ENCODE assay signal across 14 cellular contexts in the genomic region with DNA sequence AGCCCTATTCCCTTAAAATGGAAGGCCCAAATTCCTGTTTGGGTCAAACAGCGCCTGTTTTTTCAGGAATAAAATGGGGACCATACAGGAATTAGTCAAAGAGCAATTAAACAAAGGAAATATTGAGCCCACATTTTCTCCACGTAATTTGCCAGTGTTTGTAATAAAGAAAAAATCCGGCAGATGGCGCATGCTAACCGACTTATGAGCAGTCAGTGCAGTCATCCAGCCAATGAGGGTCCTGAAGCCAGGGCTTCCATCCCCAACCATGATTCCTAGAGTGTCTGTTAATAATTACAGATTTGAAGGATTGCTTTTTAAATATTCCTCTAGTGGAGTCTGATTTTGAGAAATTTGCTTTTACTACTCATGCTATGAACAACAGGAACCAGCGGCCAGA.
A peak's percentile ranks its signal among the peaks of the same experiment; 100 is the strongest.
DNase-seq lines count a peak whose midpoint lies in the region; ATAC-seq and TF ChIP-seq lines count a peak whose summit lies in the region.
"Had no signal": no experiment of that assay in that cellular context is flagged by ENCODE, and none has a peak within 500 bp of the region (broad histone marks: within the 10 kb centered on the region; RNA-seq: fewer than 3 reads in every experiment).

No MANE protein-coding gene starts in this region.

- no peaks in the 10 kb centered on the region for H3K27me3 ChIP-seq in NT2/D1 (ENCODE audit: insufficient read depth, insufficient read length)
- H3K27me3 ChIP-seq: dorsolateral prefrontal cortex had no signal

- peak; percentile 51 for TF ChIP-seq CTCF in AG10803 (conservative IDR thresholded peaks at IDR 0.05; ENCODE audit: low read length)
- TF ChIP-seq CTCF in foreskin fibroblast (IDR thresholded peaks at IDR 0.05; ENCODE audit: low read depth, low read length) = peak; percentile 36

- H3K36me3 ChIP-seq in NT2/D1 (ENCODE audit: insufficient read depth, insufficient read length, low read length) = no peaks in the 10 kb centered on the region

- H3K4me3 ChIP-seq in AG10803 (ENCODE audit: low read length) (no peak overlapping the region), NT2/D1 (ENCODE audit: insufficient read length, low read depth) (no peak overlapping the region), foreskin fibroblast (ENCODE audit: low read depth in 1 of 2, low read length in 2 of 2) (no peak overlapping the region)
- H3K4me3 ChIP-seq: dorsolateral prefrontal cortex had no signal

- DNase-seq in AG10803 (ENCODE audit: low read depth) (peak; percentile 4), EH (ENCODE audit: low read depth) (peak; percentile 28), NT2/D1 (ENCODE audit: low read depth, low spot score) (peak; percentile 1), foreskin fibroblast (peak in 1 of 2 donors; percentile 0), NCI-H345 treated with DMSO at 0.1 percent for 48 hours (lab: John Stamatoyannopoulos, UW; ENCODE audit: unreplicated experiment) (no peak), NCI-H82 treated with DMSO at 0.1 percent for 48 hours (lab: John Stamatoyannopoulos, UW; ENCODE audit: unreplicated experiment) (no peak), activated gamma-delta T cell (lab: John Stamatoyannopoulos, UW) (no peak)
- DNase-seq: activated gamma-delta T cell treated with Interleukin-2 at 50 U/mL for 16 hours, dorsolateral prefrontal cortex, GDM1, OCI-M1 had no signal

- H3K9me3 ChIP-seq in NT2/D1 (ENCODE audit: insufficient read depth, low read length) = no peaks in the 10 kb centered on the region

- H3K4me1 ChIP-seq in NT2/D1 (ENCODE audit: insufficient read depth, insufficient read length) = no peaks in the 10 kb centered on the region

- ATAC-seq in GM18498 (IDR thresholded peaks at IDR 0.05; ENCODE audit: unreplicated experiment) = no peak
- ATAC-seq: natural killer cell treated with Interleukin-12 subunit alpha and Interleukin-12 subunit beta and Interleukin-15 and Interleukin-18, amount 100 ng/mL, for 72 hours had no signal

- H3K9ac ChIP-seq in NT2/D1 (ENCODE audit: insufficient read length, low read depth) = no peak overlapping the region
- H3K9ac ChIP-seq: KMS-11 had no signal

Comparison
In these comparisons a context has a peak if more than half of its experiments do, and no peak if none do; other contexts are left out.
1. DNase-seq: peak in AG10803 (single experiment), EH (single experiment) and NT2/D1 (single experiment); none in NCI-H345 treated with DMSO at 0.1 percent for 48 hours (single experiment), NCI-H82 treated with DMSO at 0.1 percent for 48 hours (single experiment) and activated gamma-delta T cell (single experiment).